ENCODE assay signal across 19 cellular contexts in the genomic region with DNA sequence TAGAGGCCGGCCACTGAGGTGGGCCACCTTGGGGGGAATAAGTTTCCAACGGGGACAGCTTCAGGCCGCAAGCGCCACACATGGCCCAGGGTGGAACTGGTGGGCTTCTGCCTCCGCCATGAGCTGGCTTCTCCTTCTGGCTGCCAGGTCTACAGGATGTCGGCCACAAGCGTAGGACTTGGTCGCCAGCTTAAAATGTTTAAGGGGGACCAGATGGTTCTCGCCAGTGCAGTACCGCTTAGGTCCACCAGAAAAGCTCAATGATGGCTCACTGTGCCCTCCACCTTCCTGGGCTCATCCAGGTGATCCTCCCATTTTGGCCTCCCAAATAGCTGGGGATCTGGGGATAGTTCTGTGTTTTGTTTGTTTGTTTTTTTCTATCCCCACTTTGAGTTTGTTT.
"Had no signal": no experiment of that assay in that cellular context is flagged by ENCODE, and none has a peak within 500 bp of the region (broad histone marks: within the 10 kb centered on the region; RNA-seq: fewer than 3 reads in every experiment).

No MANE protein-coding gene starts in this region.

- H3K9me3 ChIP-seq: esophagus muscularis mucosa, prostate gland, thoracic aorta had no signal

- H3K4me3 ChIP-seq: cardiac muscle cell, dorsolateral prefrontal cortex, esophagus muscularis mucosa, prostate gland, thoracic aorta had no signal

- H3K27me3 Mint-ChIP-seq: activated naive CD4-positive, alpha-beta T cell treated with anti-CD3 and anti-CD28 coated beads, Interleukin-2, amount 10 ng/mL, durations not matched to agents 7 days and 5 days had no signal

- H3K27ac ChIP-seq: cardiac muscle cell, dorsolateral prefrontal cortex, esophagus muscularis mucosa, prostate gland, thoracic aorta had no signal

- H3K4me1 Mint-ChIP-seq: activated naive CD4-positive, alpha-beta T cell treated with anti-CD3 and anti-CD28 coated beads, Interleukin-2, amount 10 ng/mL, durations not matched to agents 7 days and 5 days; nephron progenitor cell had no signal

- H3K27ac Mint-ChIP-seq: activated naive CD4-positive, alpha-beta T cell treated with anti-CD3 and anti-CD28 coated beads, Interleukin-2, amount 10 ng/mL, durations not matched to agents 7 days and 5 days; nephron progenitor cell had no signal

- H3K27me3 ChIP-seq: cardiac muscle cell, dorsolateral prefrontal cortex, esophagus muscularis mucosa had no signal

- H3K4me3 Mint-ChIP-seq: activated naive CD4-positive, alpha-beta T cell treated with anti-CD3 and anti-CD28 coated beads, Interleukin-2, amount 10 ng/mL, durations not matched to agents 7 days and 5 days; nephron progenitor cell had no signal

- DNase-seq: activated CD4-positive, alpha-beta T cell treated with anti-CD3 and anti-CD28 coated beads, Interleukin-2, amount 50 U/mL, for 1 hour; activated naive CD4-positive, alpha-beta T cell treated with anti-CD3 and anti-CD28 coated beads, Interleukin-2, amount 10 ng/mL, durations not matched to agents 7 days and 5 days; activated T-cell treated with anti-CD3 and anti-CD28 coated beads, Interleukin-2, amount 50 U/mL, for 1 hour; dorsolateral prefrontal cortex; hypothalamus; kidney glomerular epithelial cell; left ventricle myocardium superior; mesenchymal stem cell; nephron progenitor cell; stimulated activated CD4-positive, alpha-beta T cell treated with anti-CD3 and anti-CD28 coated beads, Interleukin-2, amount 100 ng/mL, for 24 hours; SW 1271 had no signal

- H3K4me1 ChIP-seq: esophagus muscularis mucosa, prostate gland had no signal

- ATAC-seq: activated CD4-positive, CD25-positive, alpha-beta regulatory T cell treated with anti-CD3 and anti-CD28 coated beads, Interleukin-2, amount 50 U/mL, for 24 hours; left ventricle myocardium superior; sciatic nerve had no signal

- FAIRE-seq: astrocyte, endometrium had no signal
